In genomic region chr20:3711418-3712043, GRCh38 we compare ENCODE assay signal across 22 cellular contexts. TPM values are rescaled to one million over a fixed set of nuclear protein-coding genes. Genes with fewer than 3 reads are reported as not detected.
DNase-seq lines count a peak whose midpoint lies in the region; ATAC-seq and TF ChIP-seq lines count a peak whose summit lies in the region.
"Had no signal": no experiment of that assay in that cellular context is flagged by ENCODE, and none has a peak within 500 bp of the region (broad histone marks: within the 10 kb centered on the region; RNA-seq: fewer than 3 reads in every experiment).

No MANE protein-coding gene starts in this region.

- H3K4me1 ChIP-seq in left ventricle myocardium inferior = peaks cover 24% of the 10 kb centered on the region
- peaks cover 7% of the 10 kb centered on the region for H3K4me1 ChIP-seq in psoas muscle
- H3K4me1 ChIP-seq: pancreas, uterus had no signal

- WGBS in psoas muscle, 3 donors = 52 to 76% (median 64%) methylated on average over 5 of the region's 5 CpGs

- POLR2A ChIA-PET in AG04449 (lab: Yijun Ruan, JAX) = interaction anchor here (0.8 kb wide), 1 partner anchor 34 kb away, joined by 5 read pairs; no protein-coding TSS in a partner anchor

- TF ChIP-seq CTCF in AG04449 (IDR thresholded peaks at IDR 0.05; ENCODE audit: insufficient read depth, low read length, missing control alignments) (peak; percentile 2), left ventricle myocardium inferior (IDR thresholded peaks at IDR 0.05; ENCODE audit: borderline replicate concordance) (no peak), psoas muscle (IDR thresholded peaks at IDR 0.05) (no peak)

- H3K4me3 ChIP-seq in AG04449 (ENCODE audit: low read depth, low read length) (no peak overlapping the region), left ventricle myocardium inferior (peak overlapping the region; percentile 37), psoas muscle (peak overlapping the region; percentile 19)
- H3K4me3 ChIP-seq: GM12878, pancreas, uterus had no signal

- DNase-seq in AG04449 (ENCODE audit: low read depth, low spot score) (no peak), MV-4-11 (lab: John Stamatoyannopoulos, UW) (peak; percentile 50), left ventricle myocardium inferior (no peak), psoas muscle (no peak), AML-193 (lab: John Stamatoyannopoulos, UW) (no peak), cerebellar cortex (ENCODE audit: low spot score) (no peak)
- DNase-seq in stimulated activated CD4-positive, alpha-beta T cell treated with anti-CD3 and anti-CD28 coated beads, Interleukin-12 subunit alpha, Interleukin-12 subunit beta, amount 100 ng/mL, for 4 hours = no peak
- DNase-seq: NCI-H510A had no signal

- CTCF ChIA-PET in AG04449 (lab: Yijun Ruan, JAX) = interaction anchor here (0.6 to 27.2 kb wide), 38 partner anchors 8 to 361 kb away, joined by 3 to 1151 read pairs (median 6); partner anchors contain the start of genes ADAM33, ADISSP, AP5S1 and CENPB

- H3K27ac ChIP-seq in left ventricle myocardium inferior (replicated peaks) (peak overlapping the region; percentile 21), psoas muscle (no peak overlapping the region)
- H3K27ac ChIP-seq: pancreas, uterus had no signal

- intact Hi-C loops in left ventricle myocardium inferior (cut with micrococcal nuclease) (loop anchor here (2.0 kb wide), 1 partner anchor 35 kb away; no protein-coding TSS in a partner anchor), psoas muscle (cut with DNase I) (loop anchor here (1.0 to 10.0 kb wide), 3 partner anchors 33 to 147 kb away; no protein-coding TSS in a partner anchor)

- ATAC-seq in psoas muscle (no peak), GM18511 (IDR thresholded peaks at IDR 0.05; ENCODE audit: unreplicated experiment) (no peak)

- no peaks in the 10 kb centered on the region for H3K27me3 ChIP-seq in left ventricle myocardium inferior (ENCODE audit: low read depth)
- H3K27me3 ChIP-seq in psoas muscle (ENCODE audit: insufficient read depth in 3 of 3, low read length in 2 of 3) = peaks cover 0 to under 1% (median 0%) of the 10 kb centered on the region in 3 donors
- H3K27me3 ChIP-seq: pancreas, uterus had no signal

- H3K36me3 ChIP-seq in left ventricle myocardium inferior (no peaks in the 10 kb centered on the region), psoas muscle (ENCODE audit: insufficient read depth in 1 of 2, low read depth in 1 of 2) (no peaks in the 10 kb centered on the region)
- H3K36me3 ChIP-seq: pancreas, uterus had no signal

- H3K9me3 ChIP-seq in left ventricle myocardium inferior (replicated peaks) (no peaks in the 10 kb centered on the region), psoas muscle (no peaks in the 10 kb centered on the region)
- H3K9me3 ChIP-seq: pancreas, uterus had no signal

RNA-seq across cellular contexts. Expression of gene SIGLEC1, which starts 0.9 kb away (rescaled TPM):
- total RNA-seq in left ventricle myocardium inferior (6.4 TPM), psoas muscle (1 to 10 TPM; 2.3 to 6.2 (median 3.5) TPM)
- 1 to 10 TPM in 2 of 3 donors, under 1 TPM in 1; 0.98 to 2.6 (median 1.3) TPM for polyA plus RNA-seq in psoas muscle
- total RNA-seq: epithelial cell of proximal tubule, HT1080, kidney epithelial cell, LHCN-M2, RPMI7951 had no signal
- polyA plus RNA-seq: AG04450; GM12878; naive thymus-derived CD8-positive, alpha-beta T cell had no signal

RNA-seq across cellular contexts. Expression of gene HSPA12B, which starts 21.0 kb away (rescaled TPM):
- total RNA-seq in left ventricle myocardium inferior = 12.5 TPM
- total RNA-seq in psoas muscle = 1 to 10 TPM; 5.7 to 9.7 (median 8.2) TPM
- polyA plus RNA-seq in psoas muscle = 1 to 10 TPM; 4.0 to 7.6 (median 7.5) TPM
- total RNA-seq: activated naive CD4-positive, alpha-beta T cell treated with anti-CD3 and anti-CD28 coated beads for 36 hours; CD8-positive, alpha-beta T cell; epithelial cell of proximal tubule; GM12878; HT1080; LHCN-M2; naive thymus-derived CD8-positive, alpha-beta T cell; RPMI7951 had no signal

RNA-seq across cellular contexts. Expression of gene ADAM33, which starts 29.7 kb away (rescaled TPM):
- total RNA-seq in left ventricle myocardium inferior (10.8 TPM), psoas muscle (1 to 10 TPM; 2.4 to 8.9 (median 3.1) TPM)
- 1 to 10 TPM; 4.3 to 6.6 (median 4.6) TPM for polyA plus RNA-seq in psoas muscle
- total RNA-seq: activated naive CD4-positive, alpha-beta T cell treated with anti-CD3 and anti-CD28 coated beads for 36 hours; CD8-positive, alpha-beta T cell; epithelial cell of proximal tubule; GM12878; HT1080; naive thymus-derived CD8-positive, alpha-beta T cell had no signal
- polyA plus RNA-seq: GM12878; naive thymus-derived CD8-positive, alpha-beta T cell had no signal

RNA-seq across cellular contexts. Expression of gene GFRA4, which starts 48.3 kb away (rescaled TPM):
- total RNA-seq in left ventricle myocardium inferior (not detected), psoas muscle (not detected)
- polyA plus RNA-seq in psoas muscle = not detected
- total RNA-seq: activated naive CD4-positive, alpha-beta T cell treated with anti-CD3 and anti-CD28 coated beads for 36 hours; CD8-positive, alpha-beta T cell; epithelial cell of proximal tubule; frontal cortex; GM12878; HT1080; kidney epithelial cell; LHCN-M2; naive thymus-derived CD8-positive, alpha-beta T cell; pancreas; RPMI7951; uterus had no signal
- polyA plus RNA-seq: AG04450; naive thymus-derived CD8-positive, alpha-beta T cell; pancreas had no signal

RNA-seq across cellular contexts. Expression of gene ADISSP, which starts 56.0 kb away (rescaled TPM):
- 10.2 TPM for total RNA-seq in left ventricle myocardium inferior
- total RNA-seq in psoas muscle = 10 to 100 TPM; 11.9 to 16.0 (median 13.4) TPM
- 10 to 100 TPM; 10.7 to 24.7 (median 15.4) TPM for polyA plus RNA-seq in psoas muscle
